ENCODE assay signal across 9 cellular contexts in the genomic region with DNA sequence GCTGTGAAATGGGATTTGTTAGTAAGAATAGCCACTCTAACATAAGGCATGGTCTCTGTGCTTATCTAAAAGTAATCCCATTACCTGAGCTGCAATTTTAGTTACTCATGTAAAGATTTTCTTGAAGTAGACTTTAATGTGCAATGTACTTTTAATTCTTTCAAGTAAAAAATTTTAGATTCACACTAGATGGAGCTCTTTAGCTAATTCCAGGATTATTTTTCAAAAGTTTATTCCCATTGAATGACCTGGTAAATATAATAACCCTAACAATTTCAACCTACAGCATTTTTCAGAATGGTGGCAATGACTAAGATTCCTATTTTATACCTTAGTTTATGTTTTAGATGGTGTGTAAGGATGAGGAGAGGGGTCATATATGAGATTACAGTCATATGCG. TPM values are rescaled to one million over a fixed set of nuclear protein-coding genes. Genes with fewer than 3 reads are reported as not detected.
A peak's percentile ranks its signal among the peaks of the same experiment; 100 is the strongest.
DNase-seq lines count a peak whose midpoint lies in the region; TF ChIP-seq lines count a peak whose summit lies in the region.
"Had no signal": no experiment of that assay in that cellular context is flagged by ENCODE, and none has a peak within 500 bp of the region (broad histone marks: within the 10 kb centered on the region; RNA-seq: fewer than 3 reads in every experiment).

No MANE protein-coding gene starts in this region.

- H3K4me1 ChIP-seq in Loucy (ENCODE audit: insufficient read depth, low read length, poor library complexity, severe bottlenecking) = no peaks in the 10 kb centered on the region
- no peaks in the 10 kb centered on the region for H3K4me1 ChIP-seq in mammary epithelial cell (ENCODE audit: insufficient read depth, low read length)

- 71% methylated on average over 1 of the region's 1 CpG for WGBS in mammary epithelial cell (ENCODE audit: low coverage, missing lambda C conversion rate)

- H3K27me3 ChIP-seq in Loucy (ENCODE audit: insufficient read depth, low read length, poor library complexity, severe bottlenecking) = no peaks in the 10 kb centered on the region
- H3K27me3 ChIP-seq in mammary epithelial cell (ENCODE audit: insufficient read depth, low read length) = no peaks in the 10 kb centered on the region

- H3K9me2 ChIP-seq in Loucy (replicated peaks; ENCODE audit: low read depth, low read length) = no peaks in the 10 kb centered on the region

- no peak overlapping the region for H3K4me2 ChIP-seq in Loucy (ENCODE audit: low read depth, low read length, poor library complexity, severe bottlenecking)
- no peak overlapping the region for H3K4me2 ChIP-seq in mammary epithelial cell (ENCODE audit: insufficient read depth, low read depth, low read length)

- peaks cover 75% of the 10 kb centered on the region for H3K36me3 ChIP-seq in Loucy (ENCODE audit: insufficient read depth, low read length)
- H3K36me3 ChIP-seq in mammary epithelial cell (ENCODE audit: insufficient read depth, low read length) = peaks cover 28% of the 10 kb centered on the region

- H4K20me1 ChIP-seq in Loucy (ENCODE audit: insufficient read depth, low read length, poor library complexity, severe bottlenecking) = peaks cover 10% of the 10 kb centered on the region
- no peaks in the 10 kb centered on the region for H4K20me1 ChIP-seq in mammary epithelial cell (ENCODE audit: insufficient read depth, low read length)

- no peak overlapping the region for H3K9ac ChIP-seq in Loucy (ENCODE audit: low read depth, low read length, poor library complexity, severe bottlenecking)
- H3K9ac ChIP-seq in mammary epithelial cell (ENCODE audit: insufficient read depth, low read length) = no peak overlapping the region

- H3K79me2 ChIP-seq in Loucy (ENCODE audit: insufficient read depth, low read length) (peaks cover 7% of the 10 kb centered on the region), mammary epithelial cell (ENCODE audit: insufficient read depth, low read length) (peaks cover 10% of the 10 kb centered on the region)

- H3F3A ChIP-seq in Loucy (ENCODE audit: low read depth) = no peaks in the 10 kb centered on the region

- H3K9me3 ChIP-seq in Loucy (ENCODE audit: insufficient read depth, low read depth, low read length) = no peaks in the 10 kb centered on the region
- H3K9me3 ChIP-seq in mammary epithelial cell (replicated peaks; ENCODE audit: insufficient read depth, low read length) = no peaks in the 10 kb centered on the region

- intact Hi-C loops in mammary epithelial cell (cut with micrococcal nuclease) = loop anchor here (1.0 to 2.0 kb wide), 2 partner anchors 134 to 280 kb away; partner anchors contain the start of gene GAB1

- in situ Hi-C loops in mammary epithelial cell (cut with MboI; ENCODE audit: low sequenced_read_pairs in 2 of 2) = loop anchor here (10.0 to 25.0 kb wide), 3 partner anchors 134 to 284 kb away; partner anchors contain the start of gene GAB1 (in 1 of the 2)

- no peak overlapping the region for H2AFZ ChIP-seq in Loucy (ENCODE audit: low read length)
- H2AFZ ChIP-seq in mammary epithelial cell (ENCODE audit: low read depth, low read length) = no peak overlapping the region

- CTCF ChIA-PET in mammary epithelial cell (lab: Charles Lee; ENCODE audit: low non-redundant PET) = no interaction called here

- H3K4me3 ChIP-seq in Loucy (ENCODE audit: low read length, poor library complexity, severe bottlenecking) (no peak overlapping the region), mammary epithelial cell (replicated peaks in 1 of 3; ENCODE audit: insufficient read depth in 1 of 3, low read depth in 2 of 3, low read length in 3 of 3) (no peak overlapping the region)

- BruUV-seq in mammary epithelial cell (replicated peaks; lab: Mats Ljungman, UMichigan) = no TSS peak

- DNase-seq in mammary epithelial cell (no peak), lung microvascular endothelial cell (ENCODE audit: low read depth in 2 of 2) (peak; percentile 17 to 39), glomerular visceral epithelial cell (ENCODE audit: extremely low spot score) (no peak), HuH-7 (ENCODE audit: low spot score) (no peak), NCI-H1105 treated with DMSO at 0.1 percent for 48 hours (lab: John Stamatoyannopoulos, UW) (no peak)
- DNase-seq in central memory CD4-positive, alpha-beta T cell = no peak
- DNase-seq: activated CD8-positive, alpha-beta memory T cell treated with anti-CD3 and anti-CD28 coated beads, Interleukin-2, amount 50 U/mL, for 48 hours had no signal

- dilution Hi-C loops in mammary epithelial cell (cut with HindIII; ENCODE audit: low sequenced_read_pairs) = no loop called here

- peak; percentile 43 for TF ChIP-seq CTCF in C4-2B (conservative IDR thresholded peaks at IDR 0.05)
- peak; percentile 59 for TF ChIP-seq CTCF in Loucy (conservative IDR thresholded peaks at IDR 0.05; ENCODE audit: low read length)
- peak; percentile 6 to 38 for TF ChIP-seq CTCF in mammary epithelial cell (conservative IDR thresholded peaks at IDR 0.05 in 1 of 2, IDR thresholded peaks at IDR 0.05 in 1 of 2; ENCODE audit: extremely low read depth in 1 of 2, insufficient read depth in 1 of 2, low read depth in 1 of 2, low read length in 2 of 2)

- H3K27ac ChIP-seq in C4-2B = no peak overlapping the region
- H3K27ac ChIP-seq in mammary epithelial cell (ENCODE audit: insufficient read depth, low read depth, low read length) = no peak overlapping the region

RNA-seq across cellular contexts. Expression of gene USP38, which starts 18.1 kb away (rescaled TPM):
- total RNA-seq in mammary epithelial cell (10 to 100 TPM; 18.3 to 37.5 TPM), lung microvascular endothelial cell (13.3 and 22.4 TPM in 2 replicates)
- 10.2 TPM for polyA plus RNA-seq in mammary epithelial cell
- 17.8 TPM for polyA minus RNA-seq in mammary epithelial cell

Comparison
In these comparisons a context has a peak if more than half of its experiments do, and no peak if none do; other contexts are left out.
1. DNase-seq: peak in lung microvascular endothelial cell (2 of 2); none in mammary epithelial cell (single experiment), glomerular visceral epithelial cell (single experiment), HuH-7 (single experiment), NCI-H1105 treated with DMSO at 0.1 percent for 48 hours (single experiment) and central memory CD4-positive, alpha-beta T cell (single experiment).
2. Peak in every context shown above with its lines, with median percentiles within 50 percentile points of each other: CTCF ChIP-seq.